ENCODE assay signal across 23 cellular contexts in the genomic region with DNA sequence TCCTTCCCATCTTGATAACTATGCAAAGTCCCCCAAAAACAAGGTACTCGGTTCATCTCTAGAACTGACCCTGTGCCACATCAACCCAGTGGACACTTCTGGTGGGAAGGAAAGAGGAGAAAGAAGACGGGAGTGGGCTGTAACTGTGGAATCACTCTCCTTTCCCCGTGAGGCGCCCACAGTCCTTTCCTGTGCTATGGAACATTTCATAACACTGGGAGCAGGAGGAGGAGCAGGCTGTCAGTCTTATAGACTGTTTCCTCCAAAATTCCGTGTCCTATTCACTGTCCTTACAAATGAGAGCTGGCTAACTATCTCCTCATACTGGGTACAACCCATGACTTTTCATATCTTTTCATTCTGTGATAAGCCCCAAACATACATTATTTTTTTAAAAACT. TPM values are rescaled to one million over a fixed set of nuclear protein-coding genes. Genes with fewer than 3 reads are reported as not detected.
DNase-seq lines count a peak whose midpoint lies in the region; ATAC-seq, FAIRE-seq and TF ChIP-seq lines count a peak whose summit lies in the region.
"Had no signal": no experiment of that assay in that cellular context is flagged by ENCODE, and none has a peak within 500 bp of the region (broad histone marks: within the 10 kb centered on the region; RNA-seq: fewer than 3 reads in every experiment).

No MANE protein-coding gene starts in this region.

- POLR2A ChIA-PET in endothelial cell of umbilical vein (lab: Charles Lee) = no interaction called here

- no peak for ATAC-seq in GM21528 (IDR thresholded peaks at IDR 0.05; ENCODE audit: low FRiP score, unreplicated experiment)
- ATAC-seq: activated CD4-positive, CD25-positive, alpha-beta regulatory T cell treated with anti-CD3 and anti-CD28 coated beads, Interleukin-2, amount 50 U/mL, for 24 hours; body of pancreas had no signal

- no peaks in the 10 kb centered on the region for H3K27me3 ChIP-seq in Peyer's patch
- no peaks in the 10 kb centered on the region for H3K27me3 ChIP-seq in endothelial cell of umbilical vein (ENCODE audit: control insufficient read depth in 2 of 2, insufficient read depth in 2 of 2, low read length in 2 of 2)
- H3K27me3 ChIP-seq in muscle layer of duodenum (ENCODE audit: low read depth, low read length) = no peaks in the 10 kb centered on the region
- H3K27me3 ChIP-seq: body of pancreas had no signal

- H3K9me1 ChIP-seq in endothelial cell of umbilical vein (replicated peaks; ENCODE audit: control insufficient read depth, extremely low read depth, insufficient read depth, low read length) = no peaks in the 10 kb centered on the region

- H3K4me2 ChIP-seq in endothelial cell of umbilical vein (ENCODE audit: insufficient read depth, low read length) = no peak overlapping the region

- no peak for DNase-seq in Peyer's patch
- no peak for DNase-seq in endothelial cell of umbilical vein (ENCODE audit: low read depth, low spot score)
- no peak for DNase-seq in NCI-H1105 (lab: John Stamatoyannopoulos, UW)
- DNase-seq in GM20000 (ENCODE audit: low spot score) = no peak
- no peak for DNase-seq in DMS53 treated with DMSO at 0.1 percent for 48 hours (lab: John Stamatoyannopoulos, UW; ENCODE audit: unreplicated experiment)
- DNase-seq: activated CD8-positive, alpha-beta memory T cell treated with anti-CD3 and anti-CD28 coated beads, Interleukin-2, amount 50 U/mL, for 4 hours; activated naive CD4-positive, alpha-beta T cell treated with anti-CD3 and anti-CD28 coated beads, Interleukin-2, amount 10 ng/mL, durations not matched to agents 7 days and 5 days; body of pancreas; CD8-positive, alpha-beta memory T cell; effector CD4-positive, alpha-beta T cell; Karpas-422; left colon; spleen; stimulated activated naive CD4-positive, alpha-beta T cell; T-helper 9 cell had no signal

- TF ChIP-seq POLR2A in Peyer's patch (IDR thresholded peaks at IDR 0.05) = no peak
- TF ChIP-seq POLR2A in endothelial cell of umbilical vein (IDR thresholded peaks at IDR 0.05; ENCODE audit: low read depth, low read length) = no peak

- H3K4me1 ChIP-seq in Peyer's patch (peaks cover 0 to 42% (median under 1%) of the 10 kb centered on the region in 4 donors), endothelial cell of umbilical vein (ENCODE audit: control insufficient read depth, extremely low read depth, insufficient read depth, low read length) (peaks cover 10% of the 10 kb centered on the region), muscle layer of duodenum (ENCODE audit: control insufficient read depth in 1 of 2, insufficient read depth in 2 of 2, low read length in 2 of 2) (peaks cover 0 to 4% of the 10 kb centered on the region in 2 donors)
- H3K4me1 ChIP-seq: parathyroid adenoma had no signal

- dilution Hi-C loops in endothelial cell of umbilical vein (cut with MboI; ENCODE audit: extremely low pct_ligation_motif_present, low sequenced_read_pairs) = no loop called here

- H3K9ac ChIP-seq in endothelial cell of umbilical vein (replicated peaks; ENCODE audit: extremely low read depth, insufficient read depth, low read length) = no peak overlapping the region
- H3K9ac ChIP-seq: parathyroid adenoma had no signal

- H3K9me3 ChIP-seq in Peyer's patch (no peaks in the 10 kb centered on the region), endothelial cell of umbilical vein (replicated peaks; ENCODE audit: control insufficient read depth, insufficient read depth, low read length) (no peaks in the 10 kb centered on the region), muscle layer of duodenum (ENCODE audit: control insufficient read depth in 1 of 2, low read length in 2 of 2) (no peaks in the 10 kb centered on the region)
- H3K9me3 ChIP-seq: body of pancreas, spleen had no signal

- H3K4me3 ChIP-seq in Peyer's patch (no peak overlapping the region), endothelial cell of umbilical vein (replicated peaks in 1 of 3; ENCODE audit: insufficient read depth in 1 of 3, low read depth in 1 of 3, low read length in 3 of 3) (no peak overlapping the region), muscle layer of duodenum (ENCODE audit: low read depth in 1 of 2, low read length in 2 of 2) (no peak overlapping the region)
- H3K4me3 ChIP-seq: body of pancreas, spleen had no signal

- no TSS peak for BruUV-seq in endothelial cell of umbilical vein (replicated peaks; lab: Mats Ljungman, UMichigan)

- no peaks in the 10 kb centered on the region for H4K20me1 ChIP-seq in endothelial cell of umbilical vein (replicated peaks; ENCODE audit: control insufficient read depth, extremely low read depth, insufficient read depth, low read length)

- H3K27ac ChIP-seq in 22Rv1 (0 out of 2 replicates have a peak overlapping the region, but pooled peaks have one; percentile 26), Peyer's patch (peak overlapping the region in 3 of 4 donors; percentile 44 to 82 (median 66)), endothelial cell of umbilical vein (ENCODE audit: insufficient read depth, low read depth, low read length) (no peak overlapping the region), muscle layer of duodenum (ENCODE audit: low read length) (peak overlapping the region; percentile 72)
- H3K27ac ChIP-seq: body of pancreas, parathyroid adenoma had no signal

- no peak for FAIRE-seq in endothelial cell of umbilical vein (lab: Jason Lieb, UNC)
- FAIRE-seq: G401.6, GM12891, H1 had no signal

- TF ChIP-seq CTCF in 22Rv1 (IDR thresholded peaks at IDR 0.05) (no peak), Peyer's patch (IDR thresholded peaks at IDR 0.05) (no peak), endothelial cell of umbilical vein (IDR thresholded peaks at IDR 0.05; ENCODE audit: extremely low read depth in 1 of 2, insufficient read depth in 1 of 2, low read depth in 1 of 2, low read length in 2 of 2) (no peak), GM20000 (IDR thresholded peaks at IDR 0.05; ENCODE audit: extremely low read depth, missing control alignments) (no peak)

- peak overlapping the region; percentile 9 for H2AFZ ChIP-seq in endothelial cell of umbilical vein (ENCODE audit: low read depth, low read length)
- H2AFZ ChIP-seq: parathyroid adenoma had no signal

- CTCF ChIA-PET in endothelial cell of umbilical vein (lab: Charles Lee) = interaction anchor here (0.8 to 1.7 kb wide), 2 partner anchors 24 to 60 kb away, joined by 3 to 9 read pairs; no protein-coding TSS in a partner anchor

- H3K36me3 ChIP-seq in Peyer's patch (no peaks in the 10 kb centered on the region), endothelial cell of umbilical vein (ENCODE audit: control insufficient read depth in 2 of 2, extremely low read depth in 1 of 2, insufficient read depth in 2 of 2, low read length in 2 of 2) (no peaks in the 10 kb centered on the region), muscle layer of duodenum (ENCODE audit: control insufficient read depth in 1 of 2, insufficient read depth in 2 of 2, low read length in 2 of 2) (no peaks in the 10 kb centered on the region)
- H3K36me3 ChIP-seq: spleen had no signal

- no peaks in the 10 kb centered on the region for H3K79me2 ChIP-seq in endothelial cell of umbilical vein (ENCODE audit: control insufficient read depth, insufficient read depth, low read length)
- H3K79me2 ChIP-seq: parathyroid adenoma had no signal

- intact Hi-C loops in endothelial cell of umbilical vein (cut with micrococcal nuclease) = loop anchor here (1.0 kb wide), 1 partner anchor 28 kb away; no protein-coding TSS in a partner anchor

TF ChIP-seq in endothelial cell of umbilical vein, 7 proteins besides CTCF, POLR2A, EP300 and RAD21:
- TF ChIP-seq JUN (IDR thresholded peaks at IDR 0.05; ENCODE audit: borderline replicate concordance, insufficient read depth, insufficient read length, low read depth) = no peak
- TF ChIP-seq FOS (IDR thresholded peaks at IDR 0.05; ENCODE audit: borderline replicate concordance, insufficient read depth, low read length) = no peak
- TF ChIP-seq POLR2AphosphoS5 (IDR thresholded peaks at IDR 0.05; ENCODE audit: insufficient read depth, low read depth, low read length) = no peak
- no peak for TF ChIP-seq EZH2 (IDR thresholded peaks at IDR 0.05; ENCODE audit: borderline replicate concordance, low read depth, low read length, severe bottlenecking)

RNA-seq across cellular contexts. Expression of gene PLEKHA6, which starts 40.7 kb away (rescaled TPM):
- total RNA-seq in Peyer's patch = 10 to 100 TPM; 57.3 to 91.6 (median 70.2) TPM
- total RNA-seq in endothelial cell of umbilical vein = 11.5 and 15.0 TPM in 2 replicates
- 2.1 and 2.4 TPM in 2 replicates for polyA plus RNA-seq in endothelial cell of umbilical vein
- polyA plus RNA-seq in endothelial cell of umbilical vein (2011; cell fraction: cytosol; rRNA removed) = 2.5 and 3.3 TPM in 2 replicates
- 9.7 and 12.6 TPM in 2 replicates for polyA plus RNA-seq in endothelial cell of umbilical vein (2011; cell fraction: nucleus; rRNA removed)
- 2.6 and 4.6 TPM in 2 replicates for polyA plus RNA-seq in endothelial cell of umbilical vein (2012)
- 3.9 and 4.1 TPM in 2 replicates for polyA minus RNA-seq in endothelial cell of umbilical vein
- polyA minus RNA-seq in endothelial cell of umbilical vein (2011; cell fraction: cytosol; rRNA and poly(A)+ RNA removed) = 8.0 TPM
- polyA minus RNA-seq in endothelial cell of umbilical vein (2011; cell fraction: nucleus; rRNA and poly(A)+ RNA removed) = 6.6 and 8.8 TPM in 2 replicates
- polyA plus RNA-seq: CD8-positive, alpha-beta memory T cell had no signal
